17 cellular contexts compared by ENCODE assay signal in the genomic region with DNA sequence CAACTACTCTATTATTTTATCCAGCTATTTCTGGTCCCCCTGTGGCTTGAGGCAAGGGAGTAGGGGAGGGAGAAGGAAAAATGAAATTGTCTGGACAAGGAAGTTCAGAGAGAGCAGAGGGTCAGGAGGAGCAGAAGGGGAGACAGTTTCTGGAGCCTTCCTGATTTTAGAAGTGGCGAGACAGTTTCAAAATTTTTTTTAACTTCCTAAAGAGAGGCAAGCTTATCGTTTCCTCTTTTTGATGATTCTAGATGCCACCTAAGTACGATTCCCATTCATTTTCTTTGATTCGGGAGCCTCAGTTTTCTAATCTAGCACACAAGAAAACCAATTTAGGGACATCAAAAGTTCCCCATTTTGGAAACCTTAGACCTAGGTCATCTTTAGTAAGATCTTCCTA.
DNase-seq lines count a peak whose midpoint lies in the region; ATAC-seq and TF ChIP-seq lines count a peak whose summit lies in the region.
"Had no signal": no experiment of that assay in that cellular context is flagged by ENCODE, and none has a peak within 500 bp of the region (broad histone marks: within the 10 kb centered on the region; RNA-seq: fewer than 3 reads in every experiment).

No MANE protein-coding gene starts in this region.

- no peaks in the 10 kb centered on the region for H3K4me1 ChIP-seq in upper lobe of right lung
- H3K4me1 ChIP-seq: neural progenitor cell had no signal

- TF ChIP-seq CTCF in upper lobe of right lung (IDR thresholded peaks at IDR 0.05): no peak

- H3K27ac ChIP-seq in upper lobe of right lung: no peak overlapping the region
- H3K27ac ChIP-seq: heart right ventricle, KMS-11, left ventricle myocardium inferior, neural progenitor cell, skin epidermis had no signal

- intact Hi-C loops in upper lobe of right lung (cut with DNase I): no loop called here

- no peak overlapping the region for H3K4me3 ChIP-seq in upper lobe of right lung
- H3K4me3 ChIP-seq: heart right ventricle, left ventricle myocardium inferior, neural progenitor cell, skin epidermis had no signal

- H3K36me3 ChIP-seq in upper lobe of right lung: no peaks in the 10 kb centered on the region
- H3K36me3 ChIP-seq: heart right ventricle, left ventricle myocardium inferior, neural progenitor cell had no signal

- ATAC-seq in GM19395 (IDR thresholded peaks at IDR 0.05; ENCODE audit: unreplicated experiment): peak; percentile 1
- peak; percentile 10 for ATAC-seq in HG03175 (IDR thresholded peaks at IDR 0.05; ENCODE audit: unreplicated experiment)
- peak; percentile 59 for ATAC-seq in upper lobe of right lung
- no peak for ATAC-seq in HG03469 (IDR thresholded peaks at IDR 0.05; ENCODE audit: unreplicated experiment)
- ATAC-seq: heart right ventricle had no signal

- H3K9me3 ChIP-seq in upper lobe of right lung: no peaks in the 10 kb centered on the region
- H3K9me3 ChIP-seq: heart right ventricle, left ventricle myocardium inferior had no signal

- no peaks in the 10 kb centered on the region for H3K27me3 ChIP-seq in upper lobe of right lung
- H3K27me3 ChIP-seq: heart right ventricle, neural progenitor cell had no signal

- DNase-seq in SKM-1 (lab: John Stamatoyannopoulos, UW; ENCODE audit: unreplicated experiment): peak; percentile 52
- no peak for DNase-seq in upper lobe of right lung
- no peak for DNase-seq in amygdala (lab: John Stamatoyannopoulos, UW)
- DNase-seq in ecto neural progenitor cell (ENCODE audit: low spot score): no peak
- DNase-seq: activated CD4-positive, CD25-positive, alpha-beta regulatory T cell treated with anti-CD3 and anti-CD28 coated beads, Interleukin-2, amount 50 U/mL, for 72 hours; CD8-positive, alpha-beta memory T cell; H7; heart right ventricle; left ventricle myocardium inferior; NCI-H2107; NK-92 treated with Interleukin-12 subunit alpha and Interleukin-12 subunit beta, amount 100 ng/mL, for 24 hours had no signal
